18 cellular contexts compared by ENCODE assay signal in the genomic region with DNA sequence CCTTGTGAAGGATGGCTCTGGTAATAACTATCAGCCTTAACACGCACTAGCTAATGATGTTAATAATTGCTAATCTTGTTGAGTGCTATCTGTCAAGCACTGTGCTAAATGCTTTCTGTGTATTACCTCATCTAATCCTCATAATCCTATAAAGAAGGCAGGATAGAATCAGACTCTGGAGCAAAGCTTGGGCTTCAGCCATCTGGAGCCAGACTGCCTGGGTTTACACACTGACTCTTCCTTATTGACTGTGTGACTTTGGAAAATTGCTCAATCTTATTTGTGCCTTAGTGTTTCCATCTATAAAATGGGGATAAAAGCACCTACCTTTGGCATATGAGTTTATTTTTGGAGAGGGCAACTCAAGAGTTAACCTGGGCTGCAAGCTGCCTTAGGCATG.
DNase-seq lines count a peak whose midpoint lies in the region; ATAC-seq, FAIRE-seq and TF ChIP-seq lines count a peak whose summit lies in the region.
"Had no signal": no experiment of that assay in that cellular context is flagged by ENCODE, and none has a peak within 500 bp of the region (broad histone marks: within the 10 kb centered on the region; RNA-seq: fewer than 3 reads in every experiment).

No MANE protein-coding gene starts in this region.

- no peak overlapping the region for H2AFZ ChIP-seq in HepG2 (ENCODE audit: low read length)

- no peak overlapping the region for H3K4me3 ChIP-seq in HepG2 (replicated peaks in 1 of 3; ENCODE audit: insufficient read depth in 1 of 3, low read depth in 2 of 3, low read length in 3 of 3)
- no peak overlapping the region for H3K4me3 ChIP-seq in right lobe of liver
- no peak overlapping the region for H3K4me3 ChIP-seq in sigmoid colon
- H3K4me3 ChIP-seq: BLaER1 treated with 17β-estradiol and CSF1 and Interleukin-3, amounts not matched to agents 10 nM and 100 nM; HAP-1 had no signal

- H3K79me2 ChIP-seq in HepG2 (ENCODE audit: insufficient read depth, low read length), result no peaks in the 10 kb centered on the region

- H3K4me2 ChIP-seq in HepG2 (ENCODE audit: low read depth, low read length), result no peak overlapping the region
- H3K4me2 ChIP-seq: BLaER1 treated with 17β-estradiol and CSF1 and Interleukin-3, amounts not matched to agents 10 nM and 100 nM had no signal

- H3K9me3 ChIP-seq in HepG2 (ENCODE audit: low read length) (no peaks in the 10 kb centered on the region), right lobe of liver (no peaks in the 10 kb centered on the region), sigmoid colon (no peaks in the 10 kb centered on the region)
- H3K9me3 ChIP-seq: BLaER1 treated with 17β-estradiol and CSF1 and Interleukin-3, amounts not matched to agents 10 nM and 100 nM; HAP-1 had no signal

- DNase-seq in HepG2 (ENCODE audit: low spot score) (no peak), right lobe of liver (no peak), NCI-H82 treated with DMSO at 0.1 percent for 48 hours (lab: John Stamatoyannopoulos, UW; ENCODE audit: unreplicated experiment) (peak; percentile 99), sigmoid colon (no peak), cerebellum (ENCODE audit: low spot score) (no peak), AG08395 (ENCODE audit: low spot score) (no peak), omental fat pad (ENCODE audit: low spot score) (no peak)
- DNase-seq: CD4-positive, CD25-positive, alpha-beta regulatory T cell; DND-41; GDM1; GOT3; HFFc6 had no signal

- TF ChIP-seq EP300 in HepG2 (IDR thresholded peaks at IDR 0.05; ENCODE audit: low read depth in 2 of 2, low read length in 2 of 2) (no peak), HepG2 (CRISPR knock-in tag; IDR thresholded peaks at IDR 0.05; ENCODE audit: borderline replicate concordance) (no peak), sigmoid colon (IDR thresholded peaks at IDR 0.05) (no peak)

- no peaks in the 10 kb centered on the region for H4K20me1 ChIP-seq in HepG2 (ENCODE audit: insufficient read depth, low read length)
- H4K20me1 ChIP-seq: BLaER1 treated with 17β-estradiol and CSF1 and Interleukin-3, amounts not matched to agents 10 nM and 100 nM had no signal

- POLR2A ChIA-PET in HepG2 (lab: Yijun Ruan, JAX), result no interaction called here

- CTCF ChIA-PET in HepG2 (lab: Yijun Ruan, JAX; ENCODE audit: low intra/inter-chr PET ratio, low total read pairs), result no interaction called here

- H3K27me3 ChIP-seq in HepG2 (ENCODE audit: control insufficient read depth in 1 of 2, insufficient read depth in 2 of 2, low read length in 2 of 2) (no peaks in the 10 kb centered on the region), right lobe of liver (no peaks in the 10 kb centered on the region), sigmoid colon (no peaks in the 10 kb centered on the region)
- H3K27me3 ChIP-seq: BLaER1 treated with 17β-estradiol and CSF1 and Interleukin-3, amounts not matched to agents 10 nM and 100 nM had no signal

- H3K4me1 ChIP-seq in HepG2 (ENCODE audit: insufficient read depth, low read length) (no peaks in the 10 kb centered on the region), right lobe of liver (no peaks in the 10 kb centered on the region), sigmoid colon (peaks cover 0 to 22% (median 20%) of the 10 kb centered on the region in 4 donors)

- no peak for FAIRE-seq in HepG2 (lab: Jason Lieb, UNC)
- FAIRE-seq: GM19239 had no signal

- H3K36me3 ChIP-seq in HepG2 (replicated peaks in 1 of 2; ENCODE audit: control insufficient read depth in 1 of 2, insufficient read depth in 2 of 2, low read length in 2 of 2) (no peaks in the 10 kb centered on the region), right lobe of liver (no peaks in the 10 kb centered on the region), sigmoid colon (no peaks in the 10 kb centered on the region)
- H3K36me3 ChIP-seq: BLaER1 treated with 17β-estradiol and CSF1 and Interleukin-3, amounts not matched to agents 10 nM and 100 nM; HAP-1 had no signal

- TF ChIP-seq CTCF in HepG2 (CRISPR knock-in tag; IDR thresholded peaks at IDR 0.05) (no peak), right lobe of liver (IDR thresholded peaks at IDR 0.05) (no peak), sigmoid colon (IDR thresholded peaks at IDR 0.05) (no peak), omental fat pad (IDR thresholded peaks at IDR 0.05) (no peak)

- no TSS peak for BruUV-seq in HepG2 (replicated peaks; lab: Mats Ljungman, UMichigan)

- in situ Hi-C loops in HepG2 (cut with HindIII; ENCODE audit: extremely low pct_ligation_motif_present, low pct_unique_long_range_greater_than_20kb), result loop anchor here (10.0 kb wide), 2 partner anchors 1077 to 1257 kb away; no protein-coding TSS in a partner anchor

- H3K27ac ChIP-seq in HepG2 (ENCODE audit: extremely low read length, insufficient read depth, low read length) (no peak overlapping the region), right lobe of liver (no peak overlapping the region), sigmoid colon (peak overlapping the region in 3 of 4 donors; percentile 52 to 70 (median 53))
- H3K27ac ChIP-seq: 22Rv1; BLaER1 treated with 17β-estradiol and CSF1 and Interleukin-3, amounts not matched to agents 10 nM and 100 nM; HL-60 had no signal

- TF ChIP-seq RAD21 in HepG2 (CRISPR knock-in tag; IDR thresholded peaks at IDR 0.05), result no peak

- ATAC-seq in HepG2 (no peak), right lobe of liver (no peak), esophagus mucosa (peak; percentile 71), omental fat pad (ENCODE audit: low FRiP score) (no peak)

- no peak overlapping the region for H3K9ac ChIP-seq in HepG2 (ENCODE audit: insufficient read depth, low read depth, low read length)
- H3K9ac ChIP-seq: BLaER1 treated with 17β-estradiol and CSF1 and Interleukin-3, amounts not matched to agents 10 nM and 100 nM had no signal

- 6% methylated on average over 1 of the region's 1 CpG for WGBS in HepG2 (ENCODE audit: low lambda C conversion rate)
- WGBS in right lobe of liver (ENCODE audit: insufficient coverage, low coverage, low lambda C conversion rate, missing lambda C conversion rate), result 67% methylated on average over 1 of the region's 1 CpG
- 84 to 89% methylated on average over 1 of the region's 1 CpG for WGBS in sigmoid colon, 2 donors

- no peak for TF ChIP-seq POLR2A in HepG2 (IDR thresholded peaks at IDR 0.05; ENCODE audit: insufficient read depth in 1 of 2, low read depth in 2 of 2, low read length in 2 of 2)
- TF ChIP-seq POLR2A in right lobe of liver (IDR thresholded peaks at IDR 0.05), result no peak
- TF ChIP-seq POLR2A in sigmoid colon (IDR thresholded peaks at IDR 0.05), result no peak

- intact Hi-C loops in HepG2 (cut with micrococcal nuclease; ENCODE audit: unreplicated experiment), result no loop called here
- intact Hi-C loops in right lobe of liver (cut with DNase I), result no loop called here
- intact Hi-C loops in sigmoid colon (cut with DNase I), result loop anchor here (2.0 to 10.0 kb wide), 4 partner anchors 1027 to 1414 kb away; no protein-coding TSS in a partner anchor

TF ChIP-seq in HepG2, 621 proteins besides CTCF, POLR2A, EP300 and RAD21:
- TF ChIP-seq ZNF30 (CRISPR knock-in tag; IDR thresholded peaks at IDR 0.05), result no peak
- TF ChIP-seq ZFP41 (CRISPR knock-in tag; IDR thresholded peaks at IDR 0.05; ENCODE audit: borderline replicate concordance), result no peak
- peak; percentile 32; the same call in 1 of the 2 replicates for TF ChIP-seq ZNF629 (CRISPR knock-in tag; conservative IDR thresholded peaks at IDR 0.05)
- no peak for TF ChIP-seq TIGD3 (CRISPR knock-in tag; IDR thresholded peaks at IDR 0.05; ENCODE audit: borderline replicate concordance)
- no peak for TF ChIP-seq CBFB (CRISPR knock-in tag; IDR thresholded peaks at IDR 0.05)

Comparison
In these comparisons a context has a peak if more than half of its experiments do, and no peak if none do; other contexts are left out.
1. H3K27ac ChIP-seq: peak in sigmoid colon (3 of 4); none in HepG2 (single experiment) and right lobe of liver (0 of 3).